ENCODE assay signal across 1 cellular context in genomic region chr16:74297296-74297665, GRCh38.
TF ChIP-seq lines count a peak whose summit lies in the region.

No MANE protein-coding gene starts in this region.

TF ChIP-seq in GM23338, 12 proteins besides CTCF, POLR2A, EP300 and RAD21 (continued from another document):
- TF ChIP-seq ZNF462 (CRISPR knock-in tag; IDR thresholded peaks at IDR 0.05) (no peak), POLR2AphosphoS5 (IDR thresholded peaks at IDR 0.05; ENCODE audit: low read depth) (no peak), ZNF331 (CRISPR knock-in tag; IDR thresholded peaks at IDR 0.05; ENCODE audit: low read depth) (no peak), CREB1 (CRISPR knock-in tag; IDR thresholded peaks at IDR 0.05; ENCODE audit: low read depth) (no peak), EZH2 (IDR thresholded peaks at IDR 0.05; ENCODE audit: low read depth, unreplicated experiment) (no peak), EZH2phosphoT487 (IDR thresholded peaks at IDR 0.05; ENCODE audit: unreplicated experiment) (no peak), ZNF114 (CRISPR knock-in tag; IDR thresholded peaks at IDR 0.05) (no peak)
